Comparison of ENCODE assay signal across 8 cellular contexts in the genomic region with DNA sequence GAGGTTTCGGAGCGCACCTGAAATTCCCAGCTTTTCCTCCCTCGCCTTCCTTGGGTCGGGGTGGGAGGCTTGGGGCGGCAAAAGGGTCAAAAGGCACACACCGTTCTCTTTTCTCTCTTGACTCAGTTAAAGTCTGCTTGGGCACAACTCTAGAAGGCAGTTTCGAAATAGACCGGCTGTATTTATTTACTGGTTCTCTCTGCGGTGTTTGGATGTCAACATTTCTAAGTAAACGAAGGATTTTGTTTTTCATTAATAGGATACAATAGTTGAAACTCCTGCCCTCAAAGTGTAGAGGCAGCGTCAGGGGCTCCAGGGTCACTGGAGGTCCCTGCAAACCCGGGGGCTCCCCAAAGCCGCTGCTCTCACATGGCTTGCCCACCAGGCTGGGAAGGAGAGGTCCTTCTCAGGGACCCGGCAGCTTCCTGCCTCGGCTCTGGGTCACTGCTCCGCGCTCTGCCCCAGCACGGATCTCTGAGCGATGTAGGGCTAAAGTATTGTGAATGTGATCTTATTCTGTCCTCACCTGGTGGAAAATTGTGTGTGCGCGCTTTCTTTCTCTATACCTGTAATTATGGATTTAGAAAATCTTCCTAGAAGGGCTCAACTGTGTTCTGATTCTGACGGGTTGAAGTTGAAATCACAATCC. TPM values are rescaled to one million over a fixed set of nuclear protein-coding genes. Genes with fewer than 3 reads are reported as not detected.
DNase-seq lines count a peak whose midpoint lies in the region; ATAC-seq, FAIRE-seq and TF ChIP-seq lines count a peak whose summit lies in the region.

No MANE protein-coding gene starts in this region.

- TF ChIP-seq CTCF in astrocyte of the cerebellum (IDR thresholded peaks at IDR 0.05; ENCODE audit: low read depth, low read length, missing control alignments) (no peak), HepG2 (CRISPR knock-in tag; IDR thresholded peaks at IDR 0.05) (peak; percentile 39; the same call in 1 of the 2 replicates), GM20000 (IDR thresholded peaks at IDR 0.05; ENCODE audit: extremely low read depth, missing control alignments) (no peak)

- peak; percentile 53 for DNase-seq in activated CD8-positive, alpha-beta memory T cell treated with anti-CD3 and anti-CD28 coated beads, Interleukin-2, amount 50 U/mL, for 48 hours
- DNase-seq in activated CD8-positive, alpha-beta memory T cell treated with anti-CD3 and anti-CD28 coated beads, Interleukin-2, amount 50 U/mL, for 4 hours = no peak
- no peak for DNase-seq in astrocyte of the cerebellum (ENCODE audit: low read depth)
- DNase-seq in HepG2 (ENCODE audit: low spot score) = no peak
- no peak for DNase-seq in GM03348 (ENCODE audit: low spot score)
- DNase-seq in GM20000 (ENCODE audit: low spot score) = no peak
- DNase-seq in activated effector memory CD4-positive, alpha-beta T cell treated with Interleukin-2 at 50 U/mL for 16 hours = no peak

- H3K27me3 ChIP-seq in HepG2 (ENCODE audit: control insufficient read depth in 1 of 2, insufficient read depth in 2 of 2, low read length in 2 of 2) = peaks cover 2 to 34% of the 10 kb centered on the region in 2 experiments; a peak in 4 of 5 replicates
- peaks cover 24% of the 10 kb centered on the region for H3K27me3 ChIP-seq in thymus (ENCODE audit: control insufficient read depth, insufficient read depth)

- BruUV-seq in HepG2 (replicated peaks; lab: Mats Ljungman, UMichigan) = no TSS peak

- 4% methylated on average over 22 of the region's 22 CpGs for WGBS in HepG2 (ENCODE audit: low lambda C conversion rate)
- 20% methylated on average over 22 of the region's 22 CpGs for WGBS in thymus

- POLR2A ChIA-PET in HepG2 (lab: Yijun Ruan, JAX) = no interaction called here

- H3K9me3 ChIP-seq in HepG2 (ENCODE audit: low read length) (no peaks in the 10 kb centered on the region), thymus (ENCODE audit: control insufficient read depth) (no peaks in the 10 kb centered on the region)

- TF ChIP-seq RAD21 in HepG2 (CRISPR knock-in tag; IDR thresholded peaks at IDR 0.05) = no peak

- no peak overlapping the region for H2AFZ ChIP-seq in HepG2 (ENCODE audit: low read length)

- in situ Hi-C loops in astrocyte of the cerebellum (cut with HindIII; ENCODE audit: low sequenced_read_pairs) (no loop called here), HepG2 (cut with HindIII; ENCODE audit: extremely low pct_ligation_motif_present, low pct_unique_long_range_greater_than_20kb) (no loop called here)

- FAIRE-seq in HepG2 (lab: Jason Lieb, UNC) = peak; percentile 58

- no peaks in the 10 kb centered on the region for H3K79me2 ChIP-seq in HepG2 (ENCODE audit: insufficient read depth, low read length)

- no peak for TF ChIP-seq POLR2A in HepG2 (IDR thresholded peaks at IDR 0.05; ENCODE audit: insufficient read depth in 1 of 2, low read depth in 2 of 2, low read length in 2 of 2)

- CTCF ChIA-PET in HepG2 (lab: Yijun Ruan, JAX; ENCODE audit: low intra/inter-chr PET ratio, low total read pairs) = no interaction called here

- H3K4me2 ChIP-seq in HepG2 (ENCODE audit: low read depth, low read length) = peak overlapping the region; percentile 71

- intact Hi-C loops in HepG2 (cut with micrococcal nuclease; ENCODE audit: unreplicated experiment) = no loop called here

- TF ChIP-seq EP300 in HepG2 (IDR thresholded peaks at IDR 0.05; ENCODE audit: low read depth in 2 of 2, low read length in 2 of 2) = no peak
- no peak for TF ChIP-seq EP300 in HepG2 (CRISPR knock-in tag; IDR thresholded peaks at IDR 0.05; ENCODE audit: borderline replicate concordance)

- H3K9ac ChIP-seq in HepG2 (ENCODE audit: insufficient read depth, low read depth, low read length) = no peak overlapping the region

- H3K4me3 ChIP-seq in astrocyte of the cerebellum (ENCODE audit: low read depth, low read length) = peak overlapping the region; percentile 61
- peak overlapping the region; percentile 20 to 72 (median 41) for H3K4me3 ChIP-seq in HepG2 (replicated peaks in 1 of 3; ENCODE audit: insufficient read depth in 1 of 3, low read depth in 2 of 3, low read length in 3 of 3)
- H3K4me3 ChIP-seq in thymus (ENCODE audit: low read length) = peak overlapping the region; percentile 36

- H3K4me1 ChIP-seq in HepG2 (ENCODE audit: insufficient read depth, low read length) = peaks cover 32% of the 10 kb centered on the region
- no peaks in the 10 kb centered on the region for H3K4me1 ChIP-seq in thymus (ENCODE audit: control insufficient read depth, insufficient read depth, low read length)

- H3K36me3 ChIP-seq in HepG2 (replicated peaks in 1 of 2; ENCODE audit: control insufficient read depth in 1 of 2, insufficient read depth in 2 of 2, low read length in 2 of 2) (no peaks in the 10 kb centered on the region), thymus (ENCODE audit: control insufficient read depth, insufficient read depth) (no peaks in the 10 kb centered on the region)

- ATAC-seq in HepG2 = peak; percentile 55

- H4K20me1 ChIP-seq in HepG2 (ENCODE audit: insufficient read depth, low read length) = no peaks in the 10 kb centered on the region

- no peak overlapping the region for H3K27ac ChIP-seq in HepG2 (ENCODE audit: extremely low read length, insufficient read depth, low read length)
- no peak overlapping the region for H3K27ac ChIP-seq in thymus (ENCODE audit: low read depth)

RNA-seq across cellular contexts. Expression of gene BMERB1, which starts 1.0 kb away (rescaled TPM):
- 1.2 and 1.4 TPM in 2 replicates for total RNA-seq in HepG2 (2016; rRNA removed; fragmentation: Illumina TruSeq; extraction: Trizol)
- 0.71 and 1.0 TPM in 2 replicates for total RNA-seq in HepG2 (2016; cell fraction: cytosol; rRNA removed; fragmentation: Illumina TruSeq; extraction: Trizol; ENCODE audit: low read depth)
- 0.69 and 0.79 TPM in 2 replicates for total RNA-seq in HepG2 (2016; cell fraction: insoluble cytoplasmic fraction; rRNA removed; fragmentation: Illumina TruSeq; extraction: Trizol)
- 1.2 and 1.5 TPM in 2 replicates for total RNA-seq in HepG2 (2016; cell fraction: membrane; rRNA removed; fragmentation: Illumina TruSeq; extraction: Trizol)
- 1.3 and 1.4 TPM in 2 replicates for total RNA-seq in HepG2 (2016; cell fraction: nucleus; rRNA removed; fragmentation: Illumina TruSeq; extraction: Trizol)
- polyA plus RNA-seq in HepG2 (2011; rRNA removed) (1.4 and 2.5 TPM in 2 replicates), thymus (9.1 TPM)
- 0.99 and 1.8 TPM in 2 replicates for polyA plus RNA-seq in HepG2 (2011; cell fraction: cytosol; rRNA removed)
- 0.90 and 1.3 TPM in 2 replicates for polyA plus RNA-seq in HepG2 (2011; cell fraction: nucleus; rRNA removed)
- 1.0 and 2.9 TPM in 2 replicates for polyA plus RNA-seq in HepG2 (2012)
- polyA plus RNA-seq in HepG2 (2016; cell fraction: cytosol; fragmentation: Illumina TruSeq; extraction: Trizol; ENCODE audit: low read depth) = 1.4 TPM in 2 replicates
- polyA plus RNA-seq in HepG2 (2016; cell fraction: insoluble cytoplasmic fraction; fragmentation: Illumina TruSeq; extraction: Trizol; ENCODE audit: low read depth) = 1.7 and 2.5 TPM in 2 replicates
- polyA plus RNA-seq in HepG2 (2016; cell fraction: membrane; fragmentation: Illumina TruSeq; extraction: Trizol; ENCODE audit: low read depth) = 0.86 and 2.2 TPM in 2 replicates
- polyA plus RNA-seq in HepG2 (2016; cell fraction: nucleus; fragmentation: Illumina TruSeq; extraction: Trizol; ENCODE audit: insufficient read depth, low read depth) = 1.2 and 2.5 TPM in 2 replicates
- polyA minus RNA-seq in HepG2 (2011; rRNA and poly(A)+ RNA removed; ENCODE audit: low replicate concordance) = 2.4 and 7.1 TPM in 2 replicates
- 0.53 and 1.3 TPM in 2 replicates for polyA minus RNA-seq in HepG2 (2011; cell fraction: cytosol; rRNA and poly(A)+ RNA removed)
- 1.2 and 2.7 TPM in 2 replicates for polyA minus RNA-seq in HepG2 (2011; cell fraction: nucleus; rRNA and poly(A)+ RNA removed)

RNA-seq across cellular contexts. Expression of gene MPV17L, which starts 39.8 kb away (rescaled TPM):
- total RNA-seq in HepG2 (2016; rRNA removed; fragmentation: Illumina TruSeq; extraction: Trizol) = 63.8 and 75.8 TPM in 2 replicates
- total RNA-seq in HepG2 (2016; cell fraction: cytosol; rRNA removed; fragmentation: Illumina TruSeq; extraction: Trizol; ENCODE audit: low read depth) = 10.1 and 10.5 TPM in 2 replicates
- total RNA-seq in HepG2 (2016; cell fraction: insoluble cytoplasmic fraction; rRNA removed; fragmentation: Illumina TruSeq; extraction: Trizol) = 63.6 and 79.3 TPM in 2 replicates
- total RNA-seq in HepG2 (2016; cell fraction: membrane; rRNA removed; fragmentation: Illumina TruSeq; extraction: Trizol) = 45.8 and 49.0 TPM in 2 replicates
- 37.4 and 38.1 TPM in 2 replicates for total RNA-seq in HepG2 (2016; cell fraction: nucleus; rRNA removed; fragmentation: Illumina TruSeq; extraction: Trizol)
- polyA plus RNA-seq in HepG2 (2011; rRNA removed) (33.6 and 34.7 TPM in 2 replicates), thymus (1.7 TPM)
- 30.7 and 35.5 TPM in 2 replicates for polyA plus RNA-seq in HepG2 (2011; cell fraction: cytosol; rRNA removed)
- 10.6 and 16.5 TPM in 2 replicates for polyA plus RNA-seq in HepG2 (2011; cell fraction: nucleus; rRNA removed)
- polyA plus RNA-seq in HepG2 (2012) = 15.0 and 21.1 TPM in 2 replicates
- 6.4 and 10.6 TPM in 2 replicates for polyA plus RNA-seq in HepG2 (2016; cell fraction: cytosol; fragmentation: Illumina TruSeq; extraction: Trizol; ENCODE audit: low read depth)
- polyA plus RNA-seq in HepG2 (2016; cell fraction: insoluble cytoplasmic fraction; fragmentation: Illumina TruSeq; extraction: Trizol; ENCODE audit: low read depth) = 56.5 and 61.1 TPM in 2 replicates
- polyA plus RNA-seq in HepG2 (2016; cell fraction: membrane; fragmentation: Illumina TruSeq; extraction: Trizol; ENCODE audit: low read depth) = 26.1 and 27.8 TPM in 2 replicates
- polyA plus RNA-seq in HepG2 (2016; cell fraction: nucleus; fragmentation: Illumina TruSeq; extraction: Trizol; ENCODE audit: insufficient read depth, low read depth) = 49.1 and 49.6 TPM in 2 replicates
- 10.5 and 73.9 TPM in 2 replicates for polyA minus RNA-seq in HepG2 (2011; rRNA and poly(A)+ RNA removed; ENCODE audit: low replicate concordance)
- 42.8 and 48.0 TPM in 2 replicates for polyA minus RNA-seq in HepG2 (2011; cell fraction: cytosol; rRNA and poly(A)+ RNA removed)
- polyA minus RNA-seq in HepG2 (2011; cell fraction: nucleus; rRNA and poly(A)+ RNA removed) = 20.3 and 27.0 TPM in 2 replicates

RNA-seq across cellular contexts. Expression of gene NPIPA5, which starts 57.2 kb away (rescaled TPM):
- total RNA-seq in HepG2 (2016; rRNA removed; fragmentation: Illumina TruSeq; extraction: Trizol) = 9.7 and 10.7 TPM in 2 replicates
- total RNA-seq in HepG2 (2016; cell fraction: cytosol; rRNA removed; fragmentation: Illumina TruSeq; extraction: Trizol; ENCODE audit: low read depth) = 0.62 and 0.91 TPM in 2 replicates
- 3.5 and 8.2 TPM in 2 replicates for total RNA-seq in HepG2 (2016; cell fraction: insoluble cytoplasmic fraction; rRNA removed; fragmentation: Illumina TruSeq; extraction: Trizol)
- 1.9 and 3.2 TPM in 2 replicates for total RNA-seq in HepG2 (2016; cell fraction: membrane; rRNA removed; fragmentation: Illumina TruSeq; extraction: Trizol)
- 3.3 and 5.3 TPM in 2 replicates for total RNA-seq in HepG2 (2016; cell fraction: nucleus; rRNA removed; fragmentation: Illumina TruSeq; extraction: Trizol)
- polyA plus RNA-seq in HepG2 (2011; rRNA removed) (21.5 and 26.9 TPM in 2 replicates), thymus (9.3 TPM)
- polyA plus RNA-seq in HepG2 (2011; cell fraction: cytosol; rRNA removed) = 7.8 and 8.6 TPM in 2 replicates
- polyA plus RNA-seq in HepG2 (2011; cell fraction: nucleus; rRNA removed) = 68.2 and 83.9 TPM in 2 replicates
- polyA plus RNA-seq in HepG2 (2012) = 18.3 and 21.4 TPM in 2 replicates
- polyA plus RNA-seq in HepG2 (2016; cell fraction: cytosol; fragmentation: Illumina TruSeq; extraction: Trizol; ENCODE audit: low read depth) = 3.3 and 4.8 TPM in 2 replicates
- 16.9 and 26.5 TPM in 2 replicates for polyA plus RNA-seq in HepG2 (2016; cell fraction: insoluble cytoplasmic fraction; fragmentation: Illumina TruSeq; extraction: Trizol; ENCODE audit: low read depth)
- 6.5 and 11.7 TPM in 2 replicates for polyA plus RNA-seq in HepG2 (2016; cell fraction: membrane; fragmentation: Illumina TruSeq; extraction: Trizol; ENCODE audit: low read depth)
- 91.4 and 92.8 TPM in 2 replicates for polyA plus RNA-seq in HepG2 (2016; cell fraction: nucleus; fragmentation: Illumina TruSeq; extraction: Trizol; ENCODE audit: insufficient read depth, low read depth)
- 0.30 and 1.0 TPM in 2 replicates for polyA minus RNA-seq in HepG2 (2011; rRNA and poly(A)+ RNA removed; ENCODE audit: low replicate concordance)
- 0.59 TPM in 1 of 2 replicates, not detected in the other for polyA minus RNA-seq in HepG2 (2011; cell fraction: cytosol; rRNA and poly(A)+ RNA removed)
- 5.7 and 5.8 TPM in 2 replicates for polyA minus RNA-seq in HepG2 (2011; cell fraction: nucleus; rRNA and poly(A)+ RNA removed)
